In the genomic region with DNA sequence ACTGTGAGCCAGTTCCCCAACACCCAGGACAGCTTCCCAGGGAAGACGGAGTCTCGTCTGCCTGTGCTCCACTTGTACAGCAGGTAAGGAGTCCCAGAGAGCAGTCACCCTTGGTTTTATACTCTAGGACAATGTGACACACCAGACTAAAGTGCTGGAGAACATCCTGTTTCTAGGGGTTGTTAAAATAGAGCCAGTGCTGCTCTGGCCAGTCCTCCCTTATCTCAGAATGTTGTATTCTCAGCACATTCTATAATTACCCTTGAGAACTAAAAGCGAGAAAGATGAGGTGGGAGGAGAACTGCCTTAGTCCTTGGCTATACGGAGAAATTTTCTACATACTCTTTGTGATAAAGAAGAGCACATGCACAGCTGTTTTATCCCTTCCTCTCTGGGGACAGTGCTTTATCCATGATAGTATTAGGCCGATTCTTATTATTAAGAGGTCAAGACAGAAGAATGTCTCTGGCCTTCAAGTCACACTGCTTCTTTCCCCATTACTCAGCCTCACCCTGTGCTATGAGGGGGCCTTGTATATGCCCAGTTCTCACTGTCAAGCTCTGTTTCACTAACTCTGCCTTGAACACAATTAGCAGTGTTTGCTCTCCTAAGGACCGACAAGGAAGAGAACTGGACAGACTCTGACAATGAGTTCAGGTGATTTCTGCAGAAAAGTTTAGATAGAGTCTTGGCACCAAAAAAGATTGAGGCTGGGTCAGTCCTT, we compare ENCODE assay signal across 21 cellular contexts.
"Had no signal": no experiment of that assay in that cellular context is flagged by ENCODE, and none has a peak within 500 bp of the region (broad histone marks: within the 10 kb centered on the region; RNA-seq: fewer than 3 reads in every experiment).

No MANE protein-coding gene starts in this region.

- H3K4me3 ChIP-seq: colonic mucosa, left lung, lung, prostate gland, spleen had no signal

- DNase-seq: colonic mucosa; dermis blood vessel endothelial cell; foreskin keratinocyte; hypothalamus; islet precursor cell; left lung; mesenchymal stem cell; midbrain; naive B cell; nephron progenitor cell; spleen; stimulated activated CD4-positive, alpha-beta T cell treated with anti-CD3 and anti-CD28 coated beads, Interleukin-15, amount 100 ng/mL, for 24 hours; stimulated activated CD4-positive, alpha-beta T cell treated with anti-CD3 and anti-CD28 coated beads, Interleukin-1b, Interleukin-23, amount 100 ng/mL, for 48 hours; stimulated activated CD4-positive, alpha-beta T cell treated with anti-CD3 and anti-CD28 coated beads, Interleukin-4, amount 100 ng/mL, for 24 hours; stimulated activated naive B cell treated with anti-CD40 and anti-IgM and Interleukin-4, amounts not matched to agents 10 μg/mL and 1 μg/mL and 100 μg/mL, for 72 hours; stimulated activated naive CD8-positive, alpha-beta T cell treated with anti-CD3 and anti-CD28 coated beads, Interleukin-15, amount 100 ng/mL, for 72 hours; trophoblast cell had no signal

- H3K36me3 Mint-ChIP-seq: stimulated activated naive B cell treated with anti-CD40 and anti-IgM and Interleukin-4, amounts not matched to agents 10 μg/mL and 1 μg/mL and 100 μg/mL, for 72 hours had no signal

- H3K27ac Mint-ChIP-seq: nephron progenitor cell; stimulated activated naive B cell treated with anti-CD40 and anti-IgM and Interleukin-4, amounts not matched to agents 10 μg/mL and 1 μg/mL and 100 μg/mL, for 72 hours; stimulated activated naive CD8-positive, alpha-beta T cell treated with anti-CD3 and anti-CD28 coated beads, Interleukin-15, amount 100 ng/mL, for 72 hours had no signal

- H3K4me1 ChIP-seq: colonic mucosa, foreskin keratinocyte, left lung, parathyroid adenoma, prostate gland, spleen had no signal

- H3K4me1 Mint-ChIP-seq: naive B cell; nephron progenitor cell; stimulated activated naive B cell treated with anti-CD40 and anti-IgM and Interleukin-4, amounts not matched to agents 10 μg/mL and 1 μg/mL and 100 μg/mL, for 72 hours; stimulated activated naive CD8-positive, alpha-beta T cell treated with anti-CD3 and anti-CD28 coated beads, Interleukin-15, amount 100 ng/mL, for 72 hours had no signal

- H3K36me3 ChIP-seq: colonic mucosa, left lung, prostate gland, spleen had no signal

- H3K9me3 ChIP-seq: colonic mucosa, prostate gland had no signal

- ATAC-seq: foreskin keratinocyte; left lung; sciatic nerve; stimulated activated naive B cell treated with anti-CD40 and anti-IgM and Interleukin-4, amounts not matched to agents 10 μg/mL and 1 μg/mL and 100 μg/mL, for 72 hours; stimulated activated naive CD8-positive, alpha-beta T cell treated with anti-CD3 and anti-CD28 coated beads, Interleukin-15, amount 100 ng/mL, for 72 hours had no signal

- H3K4me3 Mint-ChIP-seq: naive B cell; nephron progenitor cell; stimulated activated naive B cell treated with anti-CD40 and anti-IgM and Interleukin-4, amounts not matched to agents 10 μg/mL and 1 μg/mL and 100 μg/mL, for 72 hours; stimulated activated naive CD8-positive, alpha-beta T cell treated with anti-CD3 and anti-CD28 coated beads, Interleukin-15, amount 100 ng/mL, for 72 hours had no signal

- H3K27me3 ChIP-seq: colonic mucosa, left lung, spleen had no signal

- H3K27ac ChIP-seq: colonic mucosa, foreskin keratinocyte, left lung, parathyroid adenoma, prostate gland, spleen had no signal
